Comparison of ENCODE assay signal across 1 cellular context in the genomic region with DNA sequence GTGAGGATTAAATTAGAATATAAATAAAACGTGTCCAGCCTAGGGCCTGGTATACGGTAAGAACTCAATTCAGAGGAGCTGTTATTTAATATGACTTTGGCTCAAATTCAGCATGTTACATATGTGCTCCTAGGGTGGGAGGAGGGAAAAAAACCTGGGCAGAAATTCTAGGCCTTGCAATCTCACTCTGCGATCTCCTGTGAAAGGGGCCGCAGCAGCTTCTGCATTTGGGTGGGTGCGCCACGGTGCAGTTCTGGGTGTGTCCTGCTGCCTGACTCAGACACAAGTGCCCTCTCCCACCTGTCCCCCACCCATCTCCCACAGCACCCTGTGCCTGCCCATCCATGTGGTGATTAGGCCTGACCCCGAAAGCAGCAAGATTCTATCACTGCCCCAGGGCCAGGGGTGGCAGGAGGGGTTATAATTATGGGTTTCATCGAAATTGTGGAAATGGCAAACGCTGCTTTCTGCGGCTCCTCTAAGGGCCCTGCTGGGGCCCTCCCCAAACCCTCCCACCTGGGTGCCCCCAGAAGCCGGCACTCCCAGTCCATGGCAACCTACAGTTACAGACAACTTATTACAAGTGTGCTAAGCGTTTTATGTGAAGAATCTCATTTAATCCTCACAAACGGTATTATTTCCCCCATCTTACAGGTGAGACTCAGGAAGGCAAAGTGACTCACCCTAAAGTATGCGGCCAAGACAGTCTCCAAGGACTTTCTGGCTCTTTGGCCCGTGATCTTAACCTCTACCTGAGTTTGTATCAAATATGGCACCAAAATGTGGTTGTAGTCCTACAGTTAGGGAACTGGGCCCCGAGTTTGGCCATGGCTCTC.
TF ChIP-seq lines count a peak whose summit lies in the region.

No MANE protein-coding gene starts in this region.

TF ChIP-seq in HCT116, 20 proteins besides CTCF, POLR2A, EP300 and RAD21 (continued from another document):
- TF ChIP-seq, protein P1, sequence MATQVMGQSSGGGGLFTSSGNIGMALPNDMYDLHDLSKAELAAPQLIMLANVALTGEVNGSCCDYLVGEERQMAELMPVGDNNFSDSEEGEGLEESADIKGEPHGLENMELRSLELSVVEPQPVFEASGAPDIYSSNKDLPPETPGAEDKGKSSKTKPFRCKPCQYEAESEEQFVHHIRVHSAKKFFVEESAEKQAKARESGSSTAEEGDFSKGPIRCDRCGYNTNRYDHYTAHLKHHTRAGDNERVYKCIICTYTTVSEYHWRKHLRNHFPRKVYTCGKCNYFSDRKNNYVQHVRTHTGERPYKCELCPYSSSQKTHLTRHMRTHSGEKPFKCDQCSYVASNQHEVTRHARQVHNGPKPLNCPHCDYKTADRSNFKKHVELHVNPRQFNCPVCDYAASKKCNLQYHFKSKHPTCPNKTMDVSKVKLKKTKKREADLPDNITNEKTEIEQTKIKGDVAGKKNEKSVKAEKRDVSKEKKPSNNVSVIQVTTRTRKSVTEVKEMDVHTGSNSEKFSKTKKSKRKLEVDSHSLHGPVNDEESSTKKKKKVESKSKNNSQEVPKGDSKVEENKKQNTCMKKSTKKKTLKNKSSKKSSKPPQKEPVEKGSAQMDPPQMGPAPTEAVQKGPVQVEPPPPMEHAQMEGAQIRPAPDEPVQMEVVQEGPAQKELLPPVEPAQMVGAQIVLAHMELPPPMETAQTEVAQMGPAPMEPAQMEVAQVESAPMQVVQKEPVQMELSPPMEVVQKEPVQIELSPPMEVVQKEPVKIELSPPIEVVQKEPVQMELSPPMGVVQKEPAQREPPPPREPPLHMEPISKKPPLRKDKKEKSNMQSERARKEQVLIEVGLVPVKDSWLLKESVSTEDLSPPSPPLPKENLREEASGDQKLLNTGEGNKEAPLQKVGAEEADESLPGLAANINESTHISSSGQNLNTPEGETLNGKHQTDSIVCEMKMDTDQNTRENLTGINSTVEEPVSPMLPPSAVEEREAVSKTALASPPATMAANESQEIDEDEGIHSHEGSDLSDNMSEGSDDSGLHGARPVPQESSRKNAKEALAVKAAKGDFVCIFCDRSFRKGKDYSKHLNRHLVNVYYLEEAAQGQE (IDR thresholded peaks at IDR 0.05; ENCODE audit: low read depth): no peak
- TF ChIP-seq CBX3 (IDR thresholded peaks at IDR 0.05; ENCODE audit: low read depth) (no peak), SP1 (IDR thresholded peaks at IDR 0.05; ENCODE audit: low read depth) (no peak)
TF ChIP-seq in HCT116: peak in this region for 0.
